Comparison of ENCODE assay signal across 23 cellular contexts in genomic region chrX:23954396-23954795, GRCh38. TPM values are rescaled to one million over a fixed set of nuclear protein-coding genes. Genes with fewer than 3 reads are reported as not detected.
DNase-seq lines count a peak whose midpoint lies in the region; ATAC-seq lines count a peak whose summit lies in the region.
"Had no signal": no experiment of that assay in that cellular context is flagged by ENCODE, and none has a peak within 500 bp of the region (broad histone marks: within the 10 kb centered on the region; RNA-seq: fewer than 3 reads in every experiment).

No MANE protein-coding gene starts in this region.

- ATAC-seq in activated naive CD8-positive, alpha-beta T cell treated with anti-CD3 and anti-CD28 coated beads, Interleukin-2, amount 10 ng/mL, durations not matched to agents 7 days and 5 days (ENCODE audit: low read depth): no peak
- no peak for ATAC-seq in natural killer cell treated with Interleukin-12 subunit alpha and Interleukin-12 subunit beta and Interleukin-15 and Interleukin-18, amount 100 ng/mL, for 72 hours
- ATAC-seq in GM21737 (IDR thresholded peaks at IDR 0.05; ENCODE audit: unreplicated experiment): no peak
- ATAC-seq: body of pancreas; effector memory CD8-positive, alpha-beta T cell; stimulated activated memory B cell treated with anti-CD40 and anti-IgM and Interleukin-4, amounts not matched to agents 10 μg/mL and 1 μg/mL and 100 μg/mL, for 72 hours had no signal

- H3K27me3 ChIP-seq in H7 (ENCODE audit: control insufficient read depth, insufficient read depth, low read length): no peaks in the 10 kb centered on the region
- H3K27me3 ChIP-seq: body of pancreas, esophagus squamous epithelium, sigmoid colon, vagina had no signal

- intact Hi-C loops in activated CD4-positive, alpha-beta memory T cell treated with anti-CD3 and anti-CD28 coated beads for 36 hours (cut with micrococcal nuclease): no loop called here

- H3K36me3 Mint-ChIP-seq in activated CD4-positive, alpha-beta memory T cell treated with anti-CD3 and anti-CD28 coated beads, Interleukin-2, amount 10 ng/mL, durations not matched to agents 7 days and 5 days (ENCODE audit: low read depth): no peaks in the 10 kb centered on the region
- no peaks in the 10 kb centered on the region for H3K36me3 Mint-ChIP-seq in activated CD4-positive, alpha-beta memory T cell treated with anti-CD3 and anti-CD28 coated beads for 36 hours
- peaks cover 3% of the 10 kb centered on the region for H3K36me3 Mint-ChIP-seq in activated naive CD8-positive, alpha-beta T cell treated with anti-CD3 and anti-CD28 coated beads, Interleukin-2, amount 10 ng/mL, durations not matched to agents 7 days and 5 days
- no peaks in the 10 kb centered on the region for H3K36me3 Mint-ChIP-seq in natural killer cell treated with Interleukin-12 subunit alpha and Interleukin-12 subunit beta and Interleukin-15 and Interleukin-18, amount 100 ng/mL, for 72 hours
- H3K36me3 Mint-ChIP-seq: stimulated activated memory B cell treated with anti-CD40 and anti-IgM and Interleukin-4, amounts not matched to agents 10 μg/mL and 1 μg/mL and 100 μg/mL, for 72 hours had no signal

- no peaks in the 10 kb centered on the region for H3K36me3 ChIP-seq in H7 (replicated peaks; ENCODE audit: control insufficient read depth, insufficient read depth, low read length)
- H3K36me3 ChIP-seq: esophagus squamous epithelium, sigmoid colon, vagina had no signal

- H3K4me3 ChIP-seq in H7 (ENCODE audit: insufficient read depth, low read depth, low read length): no peak overlapping the region
- H3K4me3 ChIP-seq: body of pancreas, esophagus squamous epithelium, sigmoid colon, vagina had no signal

- DNase-seq in activated CD4-positive, alpha-beta memory T cell treated with anti-CD3 and anti-CD28 coated beads, Interleukin-2, amount 10 ng/mL, durations not matched to agents 7 days and 5 days: no peak
- no peak for DNase-seq in activated CD4-positive, alpha-beta memory T cell treated with anti-CD3 and anti-CD28 coated beads for 36 hours
- DNase-seq in H7: peak; percentile 25
- no peak for DNase-seq in activated naive CD8-positive, alpha-beta T cell treated with anti-CD3 and anti-CD28 coated beads, Interleukin-2, amount 10 ng/mL, durations not matched to agents 7 days and 5 days
- no peak for DNase-seq in natural killer cell treated with Interleukin-12 subunit alpha and Interleukin-12 subunit beta and Interleukin-15 and Interleukin-18, amount 100 ng/mL, for 72 hours (ENCODE audit: low spot score)
- DNase-seq in NAMALWA (ENCODE audit: low spot score): no peak
- DNase-seq in NCI-H1930 (lab: John Stamatoyannopoulos, UW): no peak
- DNase-seq: activated CD8-positive, alpha-beta memory T cell treated with anti-CD3 and anti-CD28 coated beads, Interleukin-2, amount 50 U/mL, for 48 hours; activated naive CD4-positive, alpha-beta T cell; body of pancreas; effector memory CD8-positive, alpha-beta T cell; esophagus squamous epithelium; HCEC 1CT; kidney glomerular epithelial cell; NCI-H1417; NCI-H510A treated with DMSO at 0.1 percent for 48 hours; sigmoid colon; T1000 had no signal

- peak overlapping the region; percentile 93 for H3K27ac Mint-ChIP-seq in activated CD4-positive, alpha-beta memory T cell treated with anti-CD3 and anti-CD28 coated beads, Interleukin-2, amount 10 ng/mL, durations not matched to agents 7 days and 5 days
- H3K27ac Mint-ChIP-seq in activated CD4-positive, alpha-beta memory T cell treated with anti-CD3 and anti-CD28 coated beads for 36 hours: no peak overlapping the region
- H3K27ac Mint-ChIP-seq in activated naive CD8-positive, alpha-beta T cell treated with anti-CD3 and anti-CD28 coated beads, Interleukin-2, amount 10 ng/mL, durations not matched to agents 7 days and 5 days: peak overlapping the region; percentile 95
- H3K27ac Mint-ChIP-seq in natural killer cell treated with Interleukin-12 subunit alpha and Interleukin-12 subunit beta and Interleukin-15 and Interleukin-18, amount 100 ng/mL, for 72 hours: peak overlapping the region; percentile 87 to 92
- H3K27ac Mint-ChIP-seq: nephron; stimulated activated memory B cell treated with anti-CD40 and anti-IgM and Interleukin-4, amounts not matched to agents 10 μg/mL and 1 μg/mL and 100 μg/mL, for 72 hours had no signal

- CTCF ChIA-PET in activated CD4-positive, alpha-beta memory T cell treated with anti-CD3 and anti-CD28 coated beads, Interleukin-2, amount 10 ng/mL, durations not matched to agents 7 days and 5 days (lab: Charles Lee): interaction anchor here (2.1 kb wide), 1 partner anchor 100 kb away, joined by 19 read pairs; the partner anchor contains the start of gene EIF2S3
- CTCF ChIA-PET in activated CD4-positive, alpha-beta memory T cell treated with anti-CD3 and anti-CD28 coated beads for 36 hours (lab: Charles Lee): no interaction called here

- no peaks in the 10 kb centered on the region for H3K9me3 Mint-ChIP-seq in activated CD4-positive, alpha-beta memory T cell treated with anti-CD3 and anti-CD28 coated beads, Interleukin-2, amount 10 ng/mL, durations not matched to agents 7 days and 5 days
- H3K9me3 Mint-ChIP-seq in activated CD4-positive, alpha-beta memory T cell treated with anti-CD3 and anti-CD28 coated beads for 36 hours: no peaks in the 10 kb centered on the region
- H3K9me3 Mint-ChIP-seq in activated naive CD8-positive, alpha-beta T cell treated with anti-CD3 and anti-CD28 coated beads, Interleukin-2, amount 10 ng/mL, durations not matched to agents 7 days and 5 days: no peaks in the 10 kb centered on the region
- no peaks in the 10 kb centered on the region for H3K9me3 Mint-ChIP-seq in natural killer cell treated with Interleukin-12 subunit alpha and Interleukin-12 subunit beta and Interleukin-15 and Interleukin-18, amount 100 ng/mL, for 72 hours
- H3K9me3 Mint-ChIP-seq: effector memory CD8-positive, alpha-beta T cell; nephron; stimulated activated memory B cell treated with anti-CD40 and anti-IgM and Interleukin-4, amounts not matched to agents 10 μg/mL and 1 μg/mL and 100 μg/mL, for 72 hours had no signal

- H3K27me3 Mint-ChIP-seq in activated CD4-positive, alpha-beta memory T cell treated with anti-CD3 and anti-CD28 coated beads, Interleukin-2, amount 10 ng/mL, durations not matched to agents 7 days and 5 days: no peaks in the 10 kb centered on the region
- no peaks in the 10 kb centered on the region for H3K27me3 Mint-ChIP-seq in activated CD4-positive, alpha-beta memory T cell treated with anti-CD3 and anti-CD28 coated beads for 36 hours
- H3K27me3 Mint-ChIP-seq in activated naive CD8-positive, alpha-beta T cell treated with anti-CD3 and anti-CD28 coated beads, Interleukin-2, amount 10 ng/mL, durations not matched to agents 7 days and 5 days: no peaks in the 10 kb centered on the region
- H3K27me3 Mint-ChIP-seq in natural killer cell treated with Interleukin-12 subunit alpha and Interleukin-12 subunit beta and Interleukin-15 and Interleukin-18, amount 100 ng/mL, for 72 hours: peaks cover 0 to 2% of the 10 kb centered on the region in 2 donors
- H3K27me3 Mint-ChIP-seq: effector memory CD8-positive, alpha-beta T cell; stimulated activated memory B cell treated with anti-CD40 and anti-IgM and Interleukin-4, amounts not matched to agents 10 μg/mL and 1 μg/mL and 100 μg/mL, for 72 hours had no signal

- peaks cover 33% of the 10 kb centered on the region for H3K4me1 Mint-ChIP-seq in activated CD4-positive, alpha-beta memory T cell treated with anti-CD3 and anti-CD28 coated beads, Interleukin-2, amount 10 ng/mL, durations not matched to agents 7 days and 5 days
- peaks cover 8% of the 10 kb centered on the region for H3K4me1 Mint-ChIP-seq in activated CD4-positive, alpha-beta memory T cell treated with anti-CD3 and anti-CD28 coated beads for 36 hours (ENCODE audit: low read depth)
- H3K4me1 Mint-ChIP-seq in activated naive CD8-positive, alpha-beta T cell treated with anti-CD3 and anti-CD28 coated beads, Interleukin-2, amount 10 ng/mL, durations not matched to agents 7 days and 5 days: peaks cover 15% of the 10 kb centered on the region
- peaks cover 9 to 17% of the 10 kb centered on the region in 2 donors for H3K4me1 Mint-ChIP-seq in natural killer cell treated with Interleukin-12 subunit alpha and Interleukin-12 subunit beta and Interleukin-15 and Interleukin-18, amount 100 ng/mL, for 72 hours (ENCODE audit: low read depth in 2 of 2)
- H3K4me1 Mint-ChIP-seq: nephron had no signal

- H3K4me3 Mint-ChIP-seq in activated CD4-positive, alpha-beta memory T cell treated with anti-CD3 and anti-CD28 coated beads, Interleukin-2, amount 10 ng/mL, durations not matched to agents 7 days and 5 days: no peak overlapping the region
- H3K4me3 Mint-ChIP-seq in activated CD4-positive, alpha-beta memory T cell treated with anti-CD3 and anti-CD28 coated beads for 36 hours: no peak overlapping the region
- H3K4me3 Mint-ChIP-seq in activated naive CD8-positive, alpha-beta T cell treated with anti-CD3 and anti-CD28 coated beads, Interleukin-2, amount 10 ng/mL, durations not matched to agents 7 days and 5 days: no peak overlapping the region
- no peak overlapping the region for H3K4me3 Mint-ChIP-seq in natural killer cell treated with Interleukin-12 subunit alpha and Interleukin-12 subunit beta and Interleukin-15 and Interleukin-18, amount 100 ng/mL, for 72 hours
- H3K4me3 Mint-ChIP-seq: nephron; stimulated activated memory B cell treated with anti-CD40 and anti-IgM and Interleukin-4, amounts not matched to agents 10 μg/mL and 1 μg/mL and 100 μg/mL, for 72 hours had no signal

- POLR2A ChIA-PET in activated CD4-positive, alpha-beta memory T cell treated with anti-CD3 and anti-CD28 coated beads, Interleukin-2, amount 10 ng/mL, durations not matched to agents 7 days and 5 days (lab: Charles Lee): no interaction called here
- POLR2A ChIA-PET in activated CD4-positive, alpha-beta memory T cell treated with anti-CD3 and anti-CD28 coated beads for 36 hours (lab: Charles Lee): no interaction called here
- POLR2A ChIA-PET in activated naive CD8-positive, alpha-beta T cell treated with anti-CD3 and anti-CD28 coated beads, Interleukin-2, amount 10 ng/mL, durations not matched to agents 7 days and 5 days (lab: Charles Lee): interaction anchor here (1.4 kb wide), 1 partner anchor 100 kb away, joined by 6 read pairs; the partner anchor contains the start of gene EIF2S3

RNA-seq across cellular contexts. Expression of gene CXorf58, which starts 46.6 kb away (rescaled TPM):
- not detected for total RNA-seq in activated CD4-positive, alpha-beta memory T cell treated with anti-CD3 and anti-CD28 coated beads, Interleukin-2, amount 10 ng/mL, durations not matched to agents 7 days and 5 days
- total RNA-seq in activated CD4-positive, alpha-beta memory T cell treated with anti-CD3 and anti-CD28 coated beads for 36 hours: under 1 TPM in 1 of 2 experiments, not detected in 1; 0.17 TPM
- 0.07 TPM in 1 of 2 replicates, not detected in the other for total RNA-seq in H7 (2014; rRNA removed; shearing (Covaris generic))
- not detected for total RNA-seq in activated naive CD8-positive, alpha-beta T cell treated with anti-CD3 and anti-CD28 coated beads, Interleukin-2, amount 10 ng/mL, durations not matched to agents 7 days and 5 days
- total RNA-seq in natural killer cell treated with Interleukin-12 subunit alpha and Interleukin-12 subunit beta and Interleukin-15 and Interleukin-18, amount 100 ng/mL, for 72 hours: not detected
- total RNA-seq: A673, sigmoid colon, vagina had no signal

RNA-seq across cellular contexts. Expression of gene APOO, which starts 46.7 kb away (rescaled TPM):
- total RNA-seq in activated CD4-positive, alpha-beta memory T cell treated with anti-CD3 and anti-CD28 coated beads, Interleukin-2, amount 10 ng/mL, durations not matched to agents 7 days and 5 days: 10 to 100 TPM; 25.1 to 26.3 TPM
- total RNA-seq in activated CD4-positive, alpha-beta memory T cell treated with anti-CD3 and anti-CD28 coated beads for 36 hours: 10 to 100 TPM; 32.8 to 35.0 TPM
- total RNA-seq in H7 (2014; rRNA removed; shearing (Covaris generic)): 72.0 and 72.2 TPM in 2 replicates
- total RNA-seq in activated naive CD8-positive, alpha-beta T cell treated with anti-CD3 and anti-CD28 coated beads, Interleukin-2, amount 10 ng/mL, durations not matched to agents 7 days and 5 days: 10 to 100 TPM; 23.8 to 24.2 TPM
- 10 to 100 TPM; 25.6 to 26.3 TPM for total RNA-seq in natural killer cell treated with Interleukin-12 subunit alpha and Interleukin-12 subunit beta and Interleukin-15 and Interleukin-18, amount 100 ng/mL, for 72 hours
